ENCODE assay signal across 19 cellular contexts in the genomic region with DNA sequence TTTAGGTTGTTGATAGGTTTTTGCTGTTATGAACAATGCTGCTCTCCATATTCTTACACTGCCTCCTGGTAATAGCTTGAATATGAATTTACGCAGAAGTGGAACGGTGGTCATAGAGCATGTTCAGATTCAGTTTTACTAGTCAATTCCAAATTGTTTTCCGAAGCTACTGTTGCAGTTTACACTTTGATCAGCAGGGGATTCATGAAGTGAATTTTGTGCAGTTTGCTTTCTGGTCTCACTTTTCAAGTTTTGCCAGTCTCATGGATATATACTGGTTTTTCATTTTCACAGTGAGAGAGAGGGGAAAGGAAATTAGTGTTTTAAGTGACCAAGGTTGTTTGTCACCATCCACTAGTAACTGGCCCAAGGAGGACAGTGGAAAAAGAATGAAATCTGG.
DNase-seq lines count a peak whose midpoint lies in the region; TF ChIP-seq lines count a peak whose summit lies in the region.
"Had no signal": no experiment of that assay in that cellular context is flagged by ENCODE, and none has a peak within 500 bp of the region (broad histone marks: within the 10 kb centered on the region; RNA-seq: fewer than 3 reads in every experiment).

No MANE protein-coding gene starts in this region.

- H3K4me1 Mint-ChIP-seq in activated naive CD4-positive, alpha-beta T cell treated with anti-CD3 and anti-CD28 coated beads, Interleukin-2, amount 50 U/mL, for 24 hours: peaks cover 33% of the 10 kb centered on the region
- peaks cover 33% of the 10 kb centered on the region for H3K4me1 Mint-ChIP-seq in activated naive CD4-positive, alpha-beta T cell treated with anti-CD3 and anti-CD28 coated beads for 36 hours (ENCODE audit: low read depth)
- peaks cover 40% of the 10 kb centered on the region for H3K4me1 Mint-ChIP-seq in activated T-helper 1 cell treated with anti-CD3 and anti-CD28 coated beads, Interleukin-12 subunit alpha, Interleukin-12 subunit beta, Interleukin-2, Interleukin-4 antibody, amounts not matched to agents 30 ng/mL and 10 ng/mL and 1 ng/mL, durations not matched to agents 14 hours and 24 hours and 36 hours (ENCODE audit: low read depth)

- CTCF ChIA-PET in activated naive CD4-positive, alpha-beta T cell treated with anti-CD3 and anti-CD28 coated beads for 36 hours (lab: Charles Lee): interaction anchor here (0.7 to 2.7 kb wide), 4 partner anchors 60 to 301 kb away, joined by 3 to 14 read pairs (median 4); no protein-coding TSS in a partner anchor

- no peaks in the 10 kb centered on the region for H3K9me3 Mint-ChIP-seq in activated naive CD4-positive, alpha-beta T cell treated with anti-CD3 and anti-CD28 coated beads, Interleukin-2, amount 50 U/mL, for 24 hours
- H3K9me3 Mint-ChIP-seq in activated naive CD4-positive, alpha-beta T cell treated with anti-CD3 and anti-CD28 coated beads for 36 hours: no peaks in the 10 kb centered on the region
- H3K9me3 Mint-ChIP-seq in activated T-helper 1 cell treated with anti-CD3 and anti-CD28 coated beads, Interleukin-12 subunit alpha, Interleukin-12 subunit beta, Interleukin-2, Interleukin-4 antibody, amounts not matched to agents 30 ng/mL and 10 ng/mL and 1 ng/mL, durations not matched to agents 14 hours and 24 hours and 36 hours: no peaks in the 10 kb centered on the region

- H3K36me3 ChIP-seq in skeletal muscle tissue (ENCODE audit: control insufficient read depth in 3 of 3, insufficient read depth in 3 of 3, low read length in 3 of 3): no peaks in the 10 kb centered on the region
- H3K36me3 ChIP-seq: esophagus muscularis mucosa, spleen had no signal

- H3K27ac Mint-ChIP-seq in activated naive CD4-positive, alpha-beta T cell treated with anti-CD3 and anti-CD28 coated beads, Interleukin-2, amount 50 U/mL, for 24 hours: peak overlapping the region; percentile 38
- H3K27ac Mint-ChIP-seq in activated naive CD4-positive, alpha-beta T cell treated with anti-CD3 and anti-CD28 coated beads for 36 hours: no peak overlapping the region
- H3K27ac Mint-ChIP-seq in activated T-helper 1 cell treated with anti-CD3 and anti-CD28 coated beads, Interleukin-12 subunit alpha, Interleukin-12 subunit beta, Interleukin-2, Interleukin-4 antibody, amounts not matched to agents 30 ng/mL and 10 ng/mL and 1 ng/mL, durations not matched to agents 14 hours and 24 hours and 36 hours: peak overlapping the region; percentile 55

- peaks cover 10 to 26% (median 13%) of the 10 kb centered on the region in 3 donors for H3K4me1 ChIP-seq in skeletal muscle tissue (ENCODE audit: control insufficient read depth in 3 of 3, insufficient read depth in 3 of 3, low read length in 3 of 3)

- peak overlapping the region in 1 of 3 donors; percentile 32 for H3K9ac ChIP-seq in skeletal muscle tissue (ENCODE audit: low read depth in 1 of 3, low read length in 3 of 3)

- H3K27me3 Mint-ChIP-seq in activated naive CD4-positive, alpha-beta T cell treated with anti-CD3 and anti-CD28 coated beads, Interleukin-2, amount 50 U/mL, for 24 hours: no peaks in the 10 kb centered on the region
- no peaks in the 10 kb centered on the region for H3K27me3 Mint-ChIP-seq in activated naive CD4-positive, alpha-beta T cell treated with anti-CD3 and anti-CD28 coated beads for 36 hours (ENCODE audit: low read depth)
- peaks cover 6% of the 10 kb centered on the region for H3K27me3 Mint-ChIP-seq in activated T-helper 1 cell treated with anti-CD3 and anti-CD28 coated beads, Interleukin-12 subunit alpha, Interleukin-12 subunit beta, Interleukin-2, Interleukin-4 antibody, amounts not matched to agents 30 ng/mL and 10 ng/mL and 1 ng/mL, durations not matched to agents 14 hours and 24 hours and 36 hours (ENCODE audit: insufficient read depth)

- no peaks in the 10 kb centered on the region for H3K27me3 ChIP-seq in skeletal muscle tissue (ENCODE audit: control insufficient read depth in 3 of 3, insufficient read depth in 3 of 3, low read length in 3 of 3)
- H3K27me3 ChIP-seq: esophagus muscularis mucosa, spleen had no signal

- peaks cover 2% of the 10 kb centered on the region for H3K36me3 Mint-ChIP-seq in activated naive CD4-positive, alpha-beta T cell treated with anti-CD3 and anti-CD28 coated beads, Interleukin-2, amount 50 U/mL, for 24 hours
- no peaks in the 10 kb centered on the region for H3K36me3 Mint-ChIP-seq in activated naive CD4-positive, alpha-beta T cell treated with anti-CD3 and anti-CD28 coated beads for 36 hours (ENCODE audit: low read depth)
- peaks cover 12% of the 10 kb centered on the region for H3K36me3 Mint-ChIP-seq in activated T-helper 1 cell treated with anti-CD3 and anti-CD28 coated beads, Interleukin-12 subunit alpha, Interleukin-12 subunit beta, Interleukin-2, Interleukin-4 antibody, amounts not matched to agents 30 ng/mL and 10 ng/mL and 1 ng/mL, durations not matched to agents 14 hours and 24 hours and 36 hours (ENCODE audit: low read depth)

- no peak for DNase-seq in activated naive CD4-positive, alpha-beta T cell treated with anti-CD3 and anti-CD28 coated beads for 36 hours
- no peak for DNase-seq in activated T-helper 1 cell treated with anti-CD3 and anti-CD28 coated beads, Interleukin-12 subunit alpha, Interleukin-12 subunit beta, Interleukin-2, Interleukin-4 antibody, amounts not matched to agents 30 ng/mL and 10 ng/mL and 1 ng/mL, durations not matched to agents 14 hours and 24 hours and 36 hours (ENCODE audit: low spot score)
- no peak for DNase-seq in fibroblast of the aortic adventitia (ENCODE audit: low read depth)
- no peak for DNase-seq in NOMO-1 treated with DMSO at 0.1 percent for 48 hours (lab: John Stamatoyannopoulos, UW; ENCODE audit: unreplicated experiment)
- no peak for DNase-seq in NCI-H2107 (lab: John Stamatoyannopoulos, UW)
- DNase-seq in NCI-H1694 (lab: John Stamatoyannopoulos, UW): no peak
- DNase-seq: activated CD4-positive, alpha-beta T cell treated with anti-CD3 and anti-CD28 coated beads, Interleukin-2, amount 50 U/mL, for 4 hours; activated T-cell treated with anti-CD3 and anti-CD28 coated beads, Interleukin-2, amount 50 U/mL, for 48 hours; Calu3; HCEC 1CT; hypothalamus; mucosa of descending colon; SHP77 treated with DMSO at 0.1 percent for 48 hours; spleen; stimulated activated naive CD4-positive, alpha-beta T cell treated with Interleukin-2 at 50 U/mL for 16 hours had no signal

- H3K9me3 ChIP-seq in skeletal muscle tissue (ENCODE audit: control insufficient read depth in 3 of 3, low read length in 3 of 3): no peaks in the 10 kb centered on the region
- H3K9me3 ChIP-seq: esophagus muscularis mucosa, mucosa of descending colon, spleen had no signal

- H3K4me3 Mint-ChIP-seq in activated naive CD4-positive, alpha-beta T cell treated with anti-CD3 and anti-CD28 coated beads, Interleukin-2, amount 50 U/mL, for 24 hours: no peak overlapping the region
- no peak overlapping the region for H3K4me3 Mint-ChIP-seq in activated naive CD4-positive, alpha-beta T cell treated with anti-CD3 and anti-CD28 coated beads for 36 hours
- H3K4me3 Mint-ChIP-seq in activated T-helper 1 cell treated with anti-CD3 and anti-CD28 coated beads, Interleukin-12 subunit alpha, Interleukin-12 subunit beta, Interleukin-2, Interleukin-4 antibody, amounts not matched to agents 30 ng/mL and 10 ng/mL and 1 ng/mL, durations not matched to agents 14 hours and 24 hours and 36 hours: no peak overlapping the region

- peak overlapping the region; percentile 31 for H3K27ac ChIP-seq in skeletal muscle tissue (ENCODE audit: low read depth, low read length)
- H3K27ac ChIP-seq: coronary artery had no signal

- peak; percentile 25 for TF ChIP-seq CTCF in fibroblast of the aortic adventitia (IDR thresholded peaks at IDR 0.05; ENCODE audit: insufficient read depth, low read length)

- H3K4me3 ChIP-seq in fibroblast of the aortic adventitia (ENCODE audit: low read depth, low read length) (no peak overlapping the region), skeletal muscle tissue (ENCODE audit: low read length in 3 of 3) (peak overlapping the region in 1 of 3 donors; percentile 13)
- H3K4me3 ChIP-seq: coronary artery, esophagus muscularis mucosa, mucosa of descending colon, spleen had no signal

- intact Hi-C loops in activated naive CD4-positive, alpha-beta T cell treated with anti-CD3 and anti-CD28 coated beads for 36 hours (cut with micrococcal nuclease): no loop called here
- intact Hi-C loops in activated T-helper 1 cell treated with anti-CD3 and anti-CD28 coated beads, Interleukin-12 subunit alpha, Interleukin-12 subunit beta, Interleukin-2, Interleukin-4 antibody, amounts not matched to agents 30 ng/mL and 10 ng/mL and 1 ng/mL, durations not matched to agents 14 hours and 24 hours and 36 hours (cut with micrococcal nuclease): loop anchor here (10.0 kb wide), 1 partner anchor 1584 kb away; a partner anchor contains a TSS
